13 cellular contexts compared by ENCODE assay signal in genomic region chr7:139075871-139076686, GRCh38. TPM values are rescaled to one million over a fixed set of nuclear protein-coding genes. Genes with fewer than 3 reads are reported as not detected.
A peak's percentile ranks its signal among the peaks of the same experiment; 100 is the strongest.
DNase-seq lines count a peak whose midpoint lies in the region; ATAC-seq and TF ChIP-seq lines count a peak whose summit lies in the region.
"Had no signal": no experiment of that assay in that cellular context is flagged by ENCODE, and none has a peak within 500 bp of the region (broad histone marks: within the 10 kb centered on the region; RNA-seq: fewer than 3 reads in every experiment).

No MANE protein-coding gene starts in this region.

- no peaks in the 10 kb centered on the region for H3K9me3 Mint-ChIP-seq in natural killer cell
- no peaks in the 10 kb centered on the region for H3K9me3 Mint-ChIP-seq in natural killer cell treated with Interleukin-12 subunit alpha and Interleukin-12 subunit beta and Interleukin-15 and Interleukin-18, amount 100 ng/mL, for 72 hours
- no peaks in the 10 kb centered on the region for H3K9me3 Mint-ChIP-seq in activated CD4-positive, alpha-beta memory T cell treated with anti-CD3 and anti-CD28 coated beads, Interleukin-2, amount 10 ng/mL, durations not matched to agents 7 days and 5 days

- H3K27me3 ChIP-seq in upper lobe of right lung, result no peaks in the 10 kb centered on the region
- H3K27me3 ChIP-seq: body of pancreas had no signal

- POLR2A ChIA-PET in activated CD4-positive, alpha-beta memory T cell treated with anti-CD3 and anti-CD28 coated beads, Interleukin-2, amount 10 ng/mL, durations not matched to agents 7 days and 5 days (lab: Charles Lee), result interaction anchor here (0.9 to 3.3 kb wide), 9 partner anchors 8 to 190 kb away, joined by 4 to 23 read pairs (median 9); no protein-coding TSS in a partner anchor

- H3K27ac ChIP-seq in upper lobe of right lung, result peak overlapping the region; percentile 20
- H3K27ac ChIP-seq: body of pancreas, skin epidermis had no signal

- CTCF ChIA-PET in activated CD4-positive, alpha-beta memory T cell treated with anti-CD3 and anti-CD28 coated beads, Interleukin-2, amount 10 ng/mL, durations not matched to agents 7 days and 5 days (lab: Charles Lee), result interaction anchor here (0.6 to 4.0 kb wide), 19 partner anchors 8 to 318 kb away, joined by 3 to 37 read pairs (median 8); partner anchors contain the start of genes FMC1 and ZC3HAV1L

- intact Hi-C loops in natural killer cell (cut with micrococcal nuclease), result loop anchor here (1.0 kb wide), 4 partner anchors 9 to 190 kb away; no protein-coding TSS in a partner anchor
- intact Hi-C loops in upper lobe of right lung (cut with DNase I), result loop anchor here (10.0 kb wide), 2 partner anchors 51 to 191 kb away; no protein-coding TSS in a partner anchor

- ATAC-seq in natural killer cell, result no peak
- ATAC-seq in natural killer cell treated with Interleukin-12 subunit alpha and Interleukin-12 subunit beta and Interleukin-15 and Interleukin-18, amount 100 ng/mL, for 72 hours, result no peak
- no peak for ATAC-seq in upper lobe of right lung
- ATAC-seq: body of pancreas had no signal

- peaks cover 18% of the 10 kb centered on the region for H3K4me1 ChIP-seq in upper lobe of right lung
- H3K4me1 ChIP-seq: body of pancreas had no signal

- peak overlapping the region; percentile 67 to 78 for H3K27ac Mint-ChIP-seq in natural killer cell
- peak overlapping the region in 1 of 2 donors; percentile 50 for H3K27ac Mint-ChIP-seq in natural killer cell treated with Interleukin-12 subunit alpha and Interleukin-12 subunit beta and Interleukin-15 and Interleukin-18, amount 100 ng/mL, for 72 hours
- H3K27ac Mint-ChIP-seq in activated CD4-positive, alpha-beta memory T cell treated with anti-CD3 and anti-CD28 coated beads, Interleukin-2, amount 10 ng/mL, durations not matched to agents 7 days and 5 days, result peak overlapping the region; percentile 44

- TF ChIP-seq CTCF in natural killer cell (IDR thresholded peaks at IDR 0.05) (no peak), upper lobe of right lung (IDR thresholded peaks at IDR 0.05) (no peak)

- H3K36me3 ChIP-seq in upper lobe of right lung, result peaks cover 97% of the 10 kb centered on the region

- peaks cover 52 to 63% of the 10 kb centered on the region in 2 donors for H3K4me1 Mint-ChIP-seq in natural killer cell
- H3K4me1 Mint-ChIP-seq in natural killer cell treated with Interleukin-12 subunit alpha and Interleukin-12 subunit beta and Interleukin-15 and Interleukin-18, amount 100 ng/mL, for 72 hours (ENCODE audit: low read depth in 2 of 2), result peaks cover 51 to 55% of the 10 kb centered on the region in 2 donors
- H3K4me1 Mint-ChIP-seq in activated CD4-positive, alpha-beta memory T cell treated with anti-CD3 and anti-CD28 coated beads, Interleukin-2, amount 10 ng/mL, durations not matched to agents 7 days and 5 days, result peaks cover 82% of the 10 kb centered on the region

- no peak overlapping the region for H3K4me3 ChIP-seq in upper lobe of right lung
- H3K4me3 ChIP-seq: body of pancreas, skin epidermis had no signal

- peaks cover 36% of the 10 kb centered on the region for H3K36me3 Mint-ChIP-seq in natural killer cell
- H3K36me3 Mint-ChIP-seq in natural killer cell treated with Interleukin-12 subunit alpha and Interleukin-12 subunit beta and Interleukin-15 and Interleukin-18, amount 100 ng/mL, for 72 hours, result peaks cover 38% of the 10 kb centered on the region
- H3K36me3 Mint-ChIP-seq in activated CD4-positive, alpha-beta memory T cell treated with anti-CD3 and anti-CD28 coated beads, Interleukin-2, amount 10 ng/mL, durations not matched to agents 7 days and 5 days (ENCODE audit: low read depth), result peaks cover 92% of the 10 kb centered on the region

- DNase-seq in natural killer cell, result no peak
- no peak for DNase-seq in natural killer cell treated with Interleukin-12 subunit alpha and Interleukin-12 subunit beta and Interleukin-15 and Interleukin-18, amount 100 ng/mL, for 72 hours (ENCODE audit: low spot score)
- DNase-seq in activated CD4-positive, alpha-beta memory T cell treated with anti-CD3 and anti-CD28 coated beads, Interleukin-2, amount 10 ng/mL, durations not matched to agents 7 days and 5 days, result no peak
- peak; percentile 35 for DNase-seq in left kidney (ENCODE audit: low read depth, low spot score)
- DNase-seq in upper lobe of right lung, result no peak
- no peak for DNase-seq in iPS-NIHi7 (ENCODE audit: extremely low spot score)
- DNase-seq in DMS79 (lab: John Stamatoyannopoulos, UW), result no peak
- no peak for DNase-seq in OCI-M1 (lab: John Stamatoyannopoulos, UW)
- DNase-seq: AML-193, body of pancreas, DND-41, nucleus accumbens had no signal

- no peak overlapping the region for H3K4me3 Mint-ChIP-seq in natural killer cell
- no peak overlapping the region for H3K4me3 Mint-ChIP-seq in natural killer cell treated with Interleukin-12 subunit alpha and Interleukin-12 subunit beta and Interleukin-15 and Interleukin-18, amount 100 ng/mL, for 72 hours
- no peak overlapping the region for H3K4me3 Mint-ChIP-seq in activated CD4-positive, alpha-beta memory T cell treated with anti-CD3 and anti-CD28 coated beads, Interleukin-2, amount 10 ng/mL, durations not matched to agents 7 days and 5 days

- H3K27me3 Mint-ChIP-seq in natural killer cell (ENCODE audit: low read depth in 2 of 2), result no peaks in the 10 kb centered on the region
- H3K27me3 Mint-ChIP-seq in natural killer cell treated with Interleukin-12 subunit alpha and Interleukin-12 subunit beta and Interleukin-15 and Interleukin-18, amount 100 ng/mL, for 72 hours, result no peaks in the 10 kb centered on the region
- no peaks in the 10 kb centered on the region for H3K27me3 Mint-ChIP-seq in activated CD4-positive, alpha-beta memory T cell treated with anti-CD3 and anti-CD28 coated beads, Interleukin-2, amount 10 ng/mL, durations not matched to agents 7 days and 5 days

- H3K9me3 ChIP-seq in upper lobe of right lung, result no peaks in the 10 kb centered on the region
- H3K9me3 ChIP-seq: body of pancreas had no signal

RNA-seq across cellular contexts. Expression of gene ZC3HAV1, which starts 33.4 kb away (rescaled TPM):
- total RNA-seq in natural killer cell (100 to 1,000 TPM; 129 to 153 (median 137) TPM), upper lobe of right lung (36.0 TPM)
- total RNA-seq in natural killer cell treated with Interleukin-12 subunit alpha and Interleukin-12 subunit beta and Interleukin-15 and Interleukin-18, amount 100 ng/mL, for 72 hours, result 100 to 1,000 TPM in 1 of 2 donors, 10 to 100 TPM in 1; 88.2 to 104 TPM
- 100 to 1,000 TPM; 129 to 133 TPM for total RNA-seq in activated CD4-positive, alpha-beta memory T cell treated with anti-CD3 and anti-CD28 coated beads, Interleukin-2, amount 10 ng/mL, durations not matched to agents 7 days and 5 days

RNA-seq across cellular contexts. Expression of gene ZC3HAV1L, which starts 40.2 kb away (rescaled TPM):
- total RNA-seq in natural killer cell, result 1 to 10 TPM in 2 of 3 donors, under 1 TPM in 1; 0.75 to 2.3 (median 1.1) TPM
- total RNA-seq in natural killer cell treated with Interleukin-12 subunit alpha and Interleukin-12 subunit beta and Interleukin-15 and Interleukin-18, amount 100 ng/mL, for 72 hours, result 1 to 10 TPM; 3.7 to 8.7 TPM
- total RNA-seq in activated CD4-positive, alpha-beta memory T cell treated with anti-CD3 and anti-CD28 coated beads, Interleukin-2, amount 10 ng/mL, durations not matched to agents 7 days and 5 days, result 10 to 100 TPM; 16.7 to 17.8 TPM
- total RNA-seq in upper lobe of right lung, result 6.4 TPM
